In the genomic region with DNA sequence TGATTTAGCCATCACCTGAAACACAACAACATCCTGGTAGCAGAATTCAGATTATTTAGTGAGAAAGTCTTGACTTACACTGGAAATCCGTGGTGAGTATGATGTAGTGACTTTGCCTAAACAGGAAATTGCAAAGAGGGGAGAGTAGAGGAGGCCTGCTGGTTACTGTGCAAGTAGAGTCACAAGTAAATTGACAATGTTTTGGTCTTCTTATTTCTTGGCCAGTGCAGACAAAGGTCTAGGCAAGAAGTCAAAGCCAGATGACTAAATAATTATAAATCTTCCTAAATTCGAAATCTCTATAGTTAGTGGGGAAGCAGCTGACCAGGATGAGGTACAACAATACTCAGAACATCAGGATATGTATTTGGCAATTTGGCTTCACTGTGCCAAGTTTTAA, we compare ENCODE assay signal across 21 cellular contexts.
"Had no signal": no experiment of that assay in that cellular context is flagged by ENCODE, and none has a peak within 500 bp of the region (broad histone marks: within the 10 kb centered on the region; RNA-seq: fewer than 3 reads in every experiment).

No MANE protein-coding gene starts in this region.

- H3K4me3 ChIP-seq: skin epidermis had no signal

- ATAC-seq: activated CD8-positive, alpha-beta T cell treated with anti-CD3 and anti-CD28 coated beads, Interleukin-2, amount 10 ng/mL, durations not matched to agents 7 days and 5 days; activated T-cell treated with anti-CD3 and anti-CD28 coated beads, Interleukin-2, amount 50 U/mL, for 72 hours; effector memory CD8-positive, alpha-beta T cell; natural killer cell treated with Interleukin-12 subunit alpha and Interleukin-12 subunit beta and Interleukin-15 and Interleukin-18, amount 100 ng/mL, for 72 hours; T-helper 17 cell had no signal

- DNase-seq: activated B cell treated with CpG ODN at 0.5 μM for 24 hours; activated CD4-positive, alpha-beta T cell treated with anti-CD3 and anti-CD28 coated beads, Interleukin-2, amount 10 ng/mL, durations not matched to agents 24 days and 14 days; activated CD8-positive, alpha-beta memory T cell treated with anti-CD3 and anti-CD28 coated beads, Interleukin-2, amount 50 U/mL, for 48 hours; activated CD8-positive, alpha-beta T cell treated with anti-CD3 and anti-CD28 coated beads, Interleukin-2, amount 10 ng/mL, durations not matched to agents 7 days and 5 days; activated naive CD8-positive, alpha-beta T cell treated with anti-CD3 and anti-CD28 coated beads for 36 hours; activated T-cell treated with anti-CD3 and anti-CD28 coated beads, Interleukin-2, amount 50 U/mL, for 72 hours; aorta; effector memory CD8-positive, alpha-beta T cell; glutamatergic neuron; hypothalamus; kidney glomerular epithelial cell; posterior cingulate gyrus; retina; stimulated activated CD4-positive, alpha-beta T cell treated with anti-CD3 and anti-CD28 coated beads, Interleukin-15, amount 100 ng/mL, for 24 hours; stimulated activated CD4-positive, alpha-beta T cell treated with anti-CD3 and anti-CD28 coated beads, Interleukin-4, amount 100 ng/mL, for 1 hour; stimulated activated naive CD4-positive, alpha-beta T cell; T-helper 17 cell had no signal

- FAIRE-seq: bronchial epithelial cell had no signal

- H3K27ac ChIP-seq: epithelial cell of prostate, skin epidermis had no signal
